Comparison of ENCODE assay signal across 12 cellular contexts in genomic region chr1:205294914-205295310, GRCh38. TPM values are rescaled to one million over a fixed set of nuclear protein-coding genes. Genes with fewer than 3 reads are reported as not detected.
A peak's percentile ranks its signal among the peaks of the same experiment; 100 is the strongest.
DNase-seq lines count a peak whose midpoint lies in the region; ATAC-seq, FAIRE-seq and TF ChIP-seq lines count a peak whose summit lies in the region.
"Had no signal": no experiment of that assay in that cellular context is flagged by ENCODE, and none has a peak within 500 bp of the region (broad histone marks: within the 10 kb centered on the region; RNA-seq: fewer than 3 reads in every experiment).

No MANE protein-coding gene starts in this region.

- no peak for FAIRE-seq in A549 (lab: Jason Lieb, UNC)
- FAIRE-seq: urothelium cell line had no signal

- no peaks in the 10 kb centered on the region for H4K20me1 ChIP-seq in OCI-LY3 (ENCODE audit: insufficient read depth, low read length)

- 22% methylated on average over 5 of the region's 5 CpGs for WGBS in A549 (ENCODE audit: missing lambda C conversion rate)

- no peak overlapping the region for H3K4me3 ChIP-seq in A549
- no peak overlapping the region for H3K4me3 ChIP-seq in OCI-LY3 (ENCODE audit: low read length)

- no peak for TF ChIP-seq POLR2A in A549 (IDR thresholded peaks at IDR 0.05; ENCODE audit: low read length)

- CTCF ChIA-PET in A549 (lab: Yijun Ruan, JAX): interaction anchor here (1.1 to 89.2 kb wide), 4 partner anchors 5 to 136 kb away, joined by 3 to 3627 read pairs (median 1816); partner anchors contain the start of genes KLHDC8A and NUAK2

- H3K27me3 Mint-ChIP-seq in nephron progenitor cell (ENCODE audit: low read depth, poor library complexity): peaks cover 4% of the 10 kb centered on the region

- H3K27ac Mint-ChIP-seq in nephron progenitor cell: peak overlapping the region; percentile 99
- H3K27ac Mint-ChIP-seq: activated CD4-positive, alpha-beta memory T cell treated with anti-CD3 and anti-CD28 coated beads, Interleukin-2, amount 10 ng/mL, durations not matched to agents 7 days and 5 days had no signal

- H3K9ac ChIP-seq in OCI-LY3 (ENCODE audit: low read length): no peak overlapping the region

- ATAC-seq in A549: no peak; a peak in 1 of 6 replicates

- no peaks in the 10 kb centered on the region for H3K36me3 Mint-ChIP-seq in nephron progenitor cell (ENCODE audit: low read depth)

- TF ChIP-seq EP300 in A549 (IDR thresholded peaks at IDR 0.05): no peak

- H3K9me3 Mint-ChIP-seq in nephron progenitor cell: no peaks in the 10 kb centered on the region
- H3K9me3 Mint-ChIP-seq: activated CD4-positive, alpha-beta memory T cell treated with anti-CD3 and anti-CD28 coated beads, Interleukin-2, amount 10 ng/mL, durations not matched to agents 7 days and 5 days had no signal

- H3K9me3 ChIP-seq in A549 (no peaks in the 10 kb centered on the region), OCI-LY3 (ENCODE audit: insufficient read depth, low read length) (no peaks in the 10 kb centered on the region)
- H3K9me3 ChIP-seq: BE2C had no signal

- peak overlapping the region; percentile 72 for H3K4me2 ChIP-seq in A549
- peak overlapping the region; percentile 22 for H3K4me2 ChIP-seq in OCI-LY3 (ENCODE audit: low read length)

- no peak overlapping the region for H2AFZ ChIP-seq in OCI-LY3 (ENCODE audit: low read depth, low read length)

- no peak for TF ChIP-seq RAD21 in A549 (conservative IDR thresholded peaks at IDR 0.05 in 1 of 2, IDR thresholded peaks at IDR 0.05 in 1 of 2)

- DNase-seq in A549 (ENCODE audit: low read depth in 1 of 2, low spot score in 1 of 2) (no peak), epithelial cell of prostate (ENCODE audit: low read depth, low spot score) (no peak), nephron progenitor cell (no peak), NCI-H2227 treated with DMSO at 0.1 percent for 48 hours (lab: John Stamatoyannopoulos, UW) (no peak), OCI-M1 (lab: John Stamatoyannopoulos, UW) (no peak), AG08396 (ENCODE audit: low spot score) (no peak)
- no peak for DNase-seq in stimulated activated CD4-positive, alpha-beta T cell treated with anti-CD3 and anti-CD28 coated beads, Interleukin-4, amount 100 ng/mL, for 24 hours
- DNase-seq: activated CD4-positive, alpha-beta memory T cell treated with anti-CD3 and anti-CD28 coated beads, Interleukin-2, amount 10 ng/mL, durations not matched to agents 7 days and 5 days; Kasumi-1 had no signal

- H3K4me1 Mint-ChIP-seq in nephron progenitor cell: peaks cover 82% of the 10 kb centered on the region

- H3K4me1 ChIP-seq in A549: peaks cover 84% of the 10 kb centered on the region
- peaks cover 63% of the 10 kb centered on the region for H3K4me1 ChIP-seq in OCI-LY3 (ENCODE audit: low read length)

- H3K79me2 ChIP-seq in OCI-LY3 (ENCODE audit: low read length): no peaks in the 10 kb centered on the region

- H3K4me3 Mint-ChIP-seq in nephron progenitor cell: peak overlapping the region; percentile 66
- H3K4me3 Mint-ChIP-seq: activated CD4-positive, alpha-beta memory T cell treated with anti-CD3 and anti-CD28 coated beads, Interleukin-2, amount 10 ng/mL, durations not matched to agents 7 days and 5 days had no signal

- no peaks in the 10 kb centered on the region for H3K27me3 ChIP-seq in OCI-LY3 (ENCODE audit: low read depth, low read length)
- H3K27me3 ChIP-seq: BE2C had no signal

- TF ChIP-seq CTCF in A549 (IDR thresholded peaks at IDR 0.05): no peak
- TF ChIP-seq CTCF in OCI-LY3 (IDR thresholded peaks at IDR 0.05; ENCODE audit: low read depth, low read length): no peak
- no peak for TF ChIP-seq CTCF in nephron progenitor cell (IDR thresholded peaks at IDR 0.05)

- no peaks in the 10 kb centered on the region for H3K36me3 ChIP-seq in OCI-LY3 (replicated peaks; ENCODE audit: low read depth, low read length)
- H3K36me3 ChIP-seq: BE2C had no signal

- H3K27ac ChIP-seq in A549 (peak overlapping the region; percentile 98 to 99), OCI-LY3 (ENCODE audit: low read length) (no peak overlapping the region), epithelial cell of prostate (peak overlapping the region; percentile 96)

- POLR2A ChIA-PET in A549 (lab: Yijun Ruan, JAX): interaction anchor here (0.9 to 2.5 kb wide), 4 partner anchors 10 to 26 kb away, joined by 4 to 19 read pairs (median 9); partner anchors contain the start of gene NUAK2

TF ChIP-seq in A549, 52 proteins besides CTCF, POLR2A, EP300 and RAD21:
- no peak for TF ChIP-seq ZFP36 (IDR thresholded peaks at IDR 0.05; ENCODE audit: borderline replicate concordance, partially characterized antibody)
- no peak for TF ChIP-seq MAX (IDR thresholded peaks at IDR 0.05)
- no peak for TF ChIP-seq RFX5 (IDR thresholded peaks at IDR 0.05)
- no peak for TF ChIP-seq NFE2L2 (conservative IDR thresholded peaks at IDR 0.05; ENCODE audit: low read length)
- no peak for TF ChIP-seq FOXS1 (CRISPR knock-in tag; IDR thresholded peaks at IDR 0.05)
- no peak for TF ChIP-seq CBX8 (IDR thresholded peaks at IDR 0.05)
- no peak for TF ChIP-seq FOSB (CRISPR knock-in tag; IDR thresholded peaks at IDR 0.05)
- TF ChIP-seq HOXB13 (CRISPR knock-in tag; IDR thresholded peaks at IDR 0.05; ENCODE audit: low read depth): no peak
- TF ChIP-seq GATA3 (IDR thresholded peaks at IDR 0.05; ENCODE audit: borderline replicate concordance): no peak
- TF ChIP-seq RNF2 (IDR thresholded peaks at IDR 0.05; ENCODE audit: borderline replicate concordance, low read depth): no peak
- no peak for TF ChIP-seq USF2 (IDR thresholded peaks at IDR 0.05)
- no peak for TF ChIP-seq ZC3H11A (IDR thresholded peaks at IDR 0.05)
- no peak for TF ChIP-seq HEYL (CRISPR knock-in tag; IDR thresholded peaks at IDR 0.05)
- no peak for TF ChIP-seq SMC3 (IDR thresholded peaks at IDR 0.05)
- no peak for TF ChIP-seq EHMT2 (IDR thresholded peaks at IDR 0.05; ENCODE audit: low read depth)
- no peak for TF ChIP-seq HOXB5 (CRISPR knock-in tag; IDR thresholded peaks at IDR 0.05)
- TF ChIP-seq JUN (IDR thresholded peaks at IDR 0.05): no peak
- TF ChIP-seq BCL3 (IDR thresholded peaks at IDR 0.05): no peak
- TF ChIP-seq JUNB (IDR thresholded peaks at IDR 0.05): no peak

RNA-seq across cellular contexts. Expression of gene NUAK2, which starts 26.6 kb away (rescaled TPM):
- 22.6 and 29.7 TPM in 2 replicates for polyA plus RNA-seq in A549 (2011; rRNA removed)
- polyA plus RNA-seq in A549 (2012; cell fraction: cytosol; rRNA removed): 31.1 and 44.6 TPM in 2 replicates
- polyA plus RNA-seq in A549 (2012; cell fraction: nucleus; rRNA removed): 58.5 and 70.7 TPM in 2 replicates
- polyA plus RNA-seq in A549 (2017; fragmentation: RNase III; extraction: RNeasy Plus Mini Kit Qiagen cat#74134 plus additional on column Dnase treatment): 37.8 to 40.9 TPM (median 38.8 TPM) in 3 replicates
- polyA minus RNA-seq in A549 (2011; rRNA and poly(A)+ RNA removed): 34.3 and 54.4 TPM in 2 replicates
